11 cellular contexts compared by ENCODE assay signal in the genomic region with DNA sequence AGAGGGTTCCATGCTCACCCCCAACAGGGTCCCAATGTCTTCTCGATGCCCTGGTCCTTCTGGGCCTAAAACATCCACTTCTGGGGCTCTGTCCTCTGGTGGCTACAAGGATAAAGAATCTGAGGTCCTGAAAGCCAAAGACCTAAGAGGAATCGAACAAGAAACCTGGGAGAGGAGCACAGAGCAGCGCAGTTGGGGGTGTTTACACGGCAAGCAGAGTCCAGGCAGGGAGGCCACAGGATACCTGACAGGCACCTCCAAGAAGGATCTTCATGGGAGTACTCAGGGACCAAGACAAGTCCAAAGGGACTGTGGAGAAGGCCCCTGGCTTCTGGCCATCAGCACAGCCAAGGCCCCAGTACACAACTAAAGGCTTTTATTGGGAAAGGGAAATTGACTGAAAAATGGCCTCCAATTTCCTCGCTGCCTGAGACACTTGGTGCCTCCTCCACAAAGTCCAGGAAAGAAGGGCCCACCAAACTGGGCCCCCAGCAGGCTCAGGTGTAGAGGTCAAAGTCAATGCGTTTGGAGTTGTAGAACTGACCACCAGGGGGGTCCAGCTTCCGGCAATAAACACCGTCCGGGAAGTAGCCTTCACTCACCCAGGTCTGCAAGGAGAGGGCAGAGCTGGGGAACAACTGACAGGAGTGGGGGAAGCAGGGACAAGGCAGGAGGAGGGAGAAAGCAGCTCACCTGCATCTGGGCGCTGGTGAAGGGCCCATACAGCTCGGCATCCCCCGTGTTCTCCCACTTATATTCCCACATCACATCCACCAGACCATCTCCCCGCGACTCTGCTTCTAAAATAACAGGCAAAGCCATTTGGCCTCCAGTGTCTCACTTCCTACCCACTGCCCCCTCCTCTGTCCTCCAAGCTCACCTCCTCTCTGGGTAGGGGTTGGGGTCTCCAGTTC. TPM values are rescaled to one million over a fixed set of nuclear protein-coding genes. Genes with fewer than 3 reads are reported as not detected.
DNase-seq lines count a peak whose midpoint lies in the region; ATAC-seq, FAIRE-seq and TF ChIP-seq lines count a peak whose summit lies in the region.
"Had no signal": no experiment of that assay in that cellular context is flagged by ENCODE, and none has a peak within 500 bp of the region (broad histone marks: within the 10 kb centered on the region; RNA-seq: fewer than 3 reads in every experiment).

No MANE protein-coding gene starts in this region.

- no peak for TF ChIP-seq EP300 in A549 (IDR thresholded peaks at IDR 0.05)

- POLR2A ChIA-PET in A549 (lab: Yijun Ruan, JAX): interaction anchor here (1.2 kb wide), 1 partner anchor 17 kb away, joined by 3 read pairs; no protein-coding TSS in a partner anchor

- intact Hi-C loops in natural killer cell (cut with micrococcal nuclease): no loop called here

- DNase-seq in A549 (ENCODE audit: low read depth in 1 of 2, low spot score in 1 of 2) (no peak), HFFc6 (no peak), natural killer cell (no peak), COLO829 (ENCODE audit: low spot score) (no peak), NCI-H345 treated with DMSO at 0.1 percent for 48 hours (lab: John Stamatoyannopoulos, UW; ENCODE audit: unreplicated experiment) (no peak)
- no peak for DNase-seq in stimulated activated CD4-positive, alpha-beta T cell treated with anti-CD3 and anti-CD28 coated beads, Interleukin-4, amount 100 ng/mL, for 4 hours
- DNase-seq: DND-41 had no signal

- H3K4me3 Mint-ChIP-seq in HFFc6 (peak overlapping the region; percentile 73), natural killer cell (peak overlapping the region; percentile 63)

- WGBS in A549 (ENCODE audit: missing lambda C conversion rate): 90% methylated on average over 14 of the region's 14 CpGs

- ATAC-seq in A549: no peak
- no peak for ATAC-seq in natural killer cell
- ATAC-seq in HG02623 (IDR thresholded peaks at IDR 0.05; ENCODE audit: unreplicated experiment): no peak

- H3K4me1 Mint-ChIP-seq in HFFc6 (ENCODE audit: low read depth) (peaks cover 51% of the 10 kb centered on the region), natural killer cell (peaks cover 76 to 82% of the 10 kb centered on the region in 2 donors)

- no peak; the same call in 2 of the 3 replicates for TF ChIP-seq CTCF in A549 (IDR thresholded peaks at IDR 0.05)
- peak; percentile 69 for TF ChIP-seq CTCF in HFFc6 (IDR thresholded peaks at IDR 0.05)
- TF ChIP-seq CTCF in natural killer cell (IDR thresholded peaks at IDR 0.05): no peak

- no peaks in the 10 kb centered on the region for H3K9me3 ChIP-seq in A549

- peaks cover 50% of the 10 kb centered on the region for H3K4me1 ChIP-seq in A549

- CTCF ChIA-PET in A549 (lab: Yijun Ruan, JAX): interaction anchor here (0.8 to 2.4 kb wide), 2 partner anchors 11 to 56 kb away, joined by 3 to 6 read pairs; no protein-coding TSS in a partner anchor

- no peak for TF ChIP-seq POLR2A in A549 (IDR thresholded peaks at IDR 0.05; ENCODE audit: low read length)

- TF ChIP-seq RAD21 in A549 (conservative IDR thresholded peaks at IDR 0.05 in 1 of 2, IDR thresholded peaks at IDR 0.05 in 1 of 2): no peak

- H3K4me2 ChIP-seq in A549: peak overlapping the region; percentile 46

- H3K4me3 ChIP-seq in A549: no peak overlapping the region

- peak overlapping the region; percentile 32 to 96; a peak in 4 of 6 replicates for H3K27ac ChIP-seq in A549
- peak overlapping the region; percentile 43 for H3K27ac ChIP-seq in cingulate gyrus (ENCODE audit: low read depth, low read length)
- H3K27ac ChIP-seq: VCaP had no signal

- H3K36me3 Mint-ChIP-seq in HFFc6 (ENCODE audit: low read depth) (peaks cover 34% of the 10 kb centered on the region), natural killer cell (no peaks in the 10 kb centered on the region)

- H3K27me3 Mint-ChIP-seq in HFFc6 (ENCODE audit: insufficient read depth) (peaks cover 8% of the 10 kb centered on the region), natural killer cell (ENCODE audit: low read depth in 2 of 2) (no peaks in the 10 kb centered on the region)

- H3K9me3 Mint-ChIP-seq in HFFc6 (no peaks in the 10 kb centered on the region), natural killer cell (no peaks in the 10 kb centered on the region)

- FAIRE-seq in A549 (lab: Jason Lieb, UNC): no peak
- FAIRE-seq: endometrium had no signal

- H3K27ac Mint-ChIP-seq in HFFc6 (peak overlapping the region; percentile 91), natural killer cell (peak overlapping the region; percentile 88 to 98)

TF ChIP-seq in A549, 52 proteins besides CTCF, POLR2A, EP300 and RAD21:
- TF ChIP-seq RCOR1 (IDR thresholded peaks at IDR 0.05; ENCODE audit: low read depth, low read length) (no peak), FOSL2 (IDR thresholded peaks at IDR 0.05) (no peak), FOSL2 (CRISPR knock-in tag; IDR thresholded peaks at IDR 0.05) (no peak), JUN (IDR thresholded peaks at IDR 0.05) (no peak), HDAC2 (IDR thresholded peaks at IDR 0.05) (no peak), HOXB13 (CRISPR knock-in tag; IDR thresholded peaks at IDR 0.05; ENCODE audit: low read depth) (no peak), TFCP2L1 (CRISPR knock-in tag; IDR thresholded peaks at IDR 0.05) (no peak), KDM1A (IDR thresholded peaks at IDR 0.05; ENCODE audit: low read depth) (no peak), ZC3H11A (IDR thresholded peaks at IDR 0.05) (no peak), NPAS2 (CRISPR knock-in tag; IDR thresholded peaks at IDR 0.05; ENCODE audit: borderline replicate concordance) (no peak)

RNA-seq across cellular contexts. Expression of gene CD2BP2, which starts 2.4 kb away (rescaled TPM):
- polyA plus RNA-seq in A549 (2011; rRNA removed): 33.9 and 35.6 TPM in 2 replicates
- 29.0 and 31.3 TPM in 2 replicates for polyA plus RNA-seq in A549 (2012; cell fraction: cytosol; rRNA removed)
- polyA plus RNA-seq in A549 (2012; cell fraction: nucleus; rRNA removed): 60.8 and 84.7 TPM in 2 replicates
- 48.5 to 54.5 TPM (median 54.0 TPM) in 3 replicates for polyA plus RNA-seq in A549 (2017; fragmentation: RNase III; extraction: RNeasy Plus Mini Kit Qiagen cat#74134 plus additional on column Dnase treatment)
- polyA minus RNA-seq in A549 (2011; rRNA and poly(A)+ RNA removed): 29.2 and 30.8 TPM in 2 replicates
- total RNA-seq in HFFc6 (2021; fragmentation: NEBNext Ultra II Directional; extraction: Animal tissue kit (Norgen Biotek cat#: 25700)): 10 to 100 TPM; 76.2 to 91.0 (median 80.4) TPM
- total RNA-seq in natural killer cell: 100 to 1,000 TPM in 1 of 3 donors, 10 to 100 TPM in 2; 79.5 to 104 (median 87.7) TPM

RNA-seq across cellular contexts. Expression of gene TBC1D10B, which starts 17.5 kb away (rescaled TPM):
- polyA plus RNA-seq in A549 (2011; rRNA removed): 10.9 and 12.6 TPM in 2 replicates
- 19.3 and 22.4 TPM in 2 replicates for polyA plus RNA-seq in A549 (2012; cell fraction: cytosol; rRNA removed)
- 35.7 and 37.3 TPM in 2 replicates for polyA plus RNA-seq in A549 (2012; cell fraction: nucleus; rRNA removed)
- 21.5 to 24.0 TPM (median 23.2 TPM) in 3 replicates for polyA plus RNA-seq in A549 (2017; fragmentation: RNase III; extraction: RNeasy Plus Mini Kit Qiagen cat#74134 plus additional on column Dnase treatment)
- 21.7 and 27.9 TPM in 2 replicates for polyA minus RNA-seq in A549 (2011; rRNA and poly(A)+ RNA removed)
- total RNA-seq in HFFc6 (2021; fragmentation: NEBNext Ultra II Directional; extraction: Animal tissue kit (Norgen Biotek cat#: 25700)): 10 to 100 TPM; 44.6 to 51.6 (median 46.3) TPM
- 10 to 100 TPM; 43.0 to 55.3 (median 50.2) TPM for total RNA-seq in natural killer cell

RNA-seq across cellular contexts. Expression of gene MYL11, which starts 21.9 kb away (rescaled TPM):
- polyA plus RNA-seq in A549 (2011; rRNA removed): not detected in 2 replicates
- 0.38 and 0.45 TPM in 2 replicates for polyA plus RNA-seq in A549 (2012; cell fraction: cytosol; rRNA removed)
- polyA plus RNA-seq in A549 (2012; cell fraction: nucleus; rRNA removed): not detected in 2 replicates
- 0.46 to 0.70 TPM (median 0.55 TPM) in 3 replicates for polyA plus RNA-seq in A549 (2017; fragmentation: RNase III; extraction: RNeasy Plus Mini Kit Qiagen cat#74134 plus additional on column Dnase treatment)
- polyA minus RNA-seq in A549 (2011; rRNA and poly(A)+ RNA removed): not detected in 2 replicates
- 1 to 10 TPM in 1 of 6 experiments, under 1 TPM in 2, not detected in 3; 0.77 to 1.2 (median 0.82) TPM for total RNA-seq in HFFc6 (2021; fragmentation: NEBNext Ultra II Directional; extraction: Animal tissue kit (Norgen Biotek cat#: 25700))
- total RNA-seq in natural killer cell: 1 to 10 TPM; 2.9 to 8.0 (median 7.2) TPM

RNA-seq across cellular contexts. Expression of gene SEPTIN1, which starts 29.6 kb away (rescaled TPM):
- 0.13 and 0.17 TPM in 2 replicates for polyA plus RNA-seq in A549 (2011; rRNA removed)
- 0.75 and 0.91 TPM in 2 replicates for polyA plus RNA-seq in A549 (2012; cell fraction: cytosol; rRNA removed)
- 0.54 and 0.69 TPM in 2 replicates for polyA plus RNA-seq in A549 (2012; cell fraction: nucleus; rRNA removed)
- 0.58 to 0.73 TPM (median 0.65 TPM) in 3 replicates for polyA plus RNA-seq in A549 (2017; fragmentation: RNase III; extraction: RNeasy Plus Mini Kit Qiagen cat#74134 plus additional on column Dnase treatment)
- polyA minus RNA-seq in A549 (2011; rRNA and poly(A)+ RNA removed): not detected in 2 replicates
- total RNA-seq in HFFc6 (2021; fragmentation: NEBNext Ultra II Directional; extraction: Animal tissue kit (Norgen Biotek cat#: 25700)): 1 to 10 TPM; 1.5 to 2.8 (median 1.8) TPM
- 100 to 1,000 TPM; 196 to 210 (median 205) TPM for total RNA-seq in natural killer cell

RNA-seq across cellular contexts. Expression of gene ZNF48, which starts 42.5 kb away (rescaled TPM):
- polyA plus RNA-seq in A549 (2011; rRNA removed) (7.0 and 9.3 TPM in 2 replicates), A549 (2017; fragmentation: RNase III; extraction: RNeasy Plus Mini Kit Qiagen cat#74134 plus additional on column Dnase treatment) (9.1 to 10.4 TPM (median 9.7 TPM) in 3 replicates)
- 8.1 and 10.4 TPM in 2 replicates for polyA plus RNA-seq in A549 (2012; cell fraction: cytosol; rRNA removed)
- polyA plus RNA-seq in A549 (2012; cell fraction: nucleus; rRNA removed): 12.0 and 13.2 TPM in 2 replicates
- polyA minus RNA-seq in A549 (2011; rRNA and poly(A)+ RNA removed): 7.2 and 9.6 TPM in 2 replicates
- total RNA-seq in HFFc6 (2021; fragmentation: NEBNext Ultra II Directional; extraction: Animal tissue kit (Norgen Biotek cat#: 25700)): 1 to 10 TPM; 5.3 to 7.9 (median 6.1) TPM
- 1 to 10 TPM; 5.5 to 7.4 (median 7.1) TPM for total RNA-seq in natural killer cell
